9 cellular contexts compared by ENCODE assay signal in genomic region chr14:90060965-90061848, GRCh38. TPM values are rescaled to one million over a fixed set of nuclear protein-coding genes. Genes with fewer than 3 reads are reported as not detected.
DNase-seq lines count a peak whose midpoint lies in the region; ATAC-seq and TF ChIP-seq lines count a peak whose summit lies in the region.
"Had no signal": no experiment of that assay in that cellular context is flagged by ENCODE, and none has a peak within 500 bp of the region (broad histone marks: within the 10 kb centered on the region; RNA-seq: fewer than 3 reads in every experiment).

No MANE protein-coding gene starts in this region.

- DNase-seq in activated CD4-positive, alpha-beta memory T cell treated with anti-CD3 and anti-CD28 coated beads for 36 hours = peak; percentile 15
- DNase-seq in left ventricle myocardium inferior (no peak), skeletal muscle cell (ENCODE audit: low read depth) (no peak), middle frontal gyrus (ENCODE audit: extremely low spot score, low spot score) (no peak), C1 segment of cervical spinal cord (lab: John Stamatoyannopoulos, UW) (no peak)

- no peak for TF ChIP-seq CTCF in GM12875 (IDR thresholded peaks at IDR 0.05; ENCODE audit: borderline replicate concordance, insufficient read depth, low read depth, low read length)
- TF ChIP-seq CTCF in left ventricle myocardium inferior (IDR thresholded peaks at IDR 0.05; ENCODE audit: borderline replicate concordance) = no peak

- peaks cover 33% of the 10 kb centered on the region for H3K4me1 ChIP-seq in left ventricle myocardium inferior

- H3K36me3 ChIP-seq in left ventricle myocardium inferior = no peaks in the 10 kb centered on the region

- POLR2A ChIA-PET in activated CD4-positive, alpha-beta memory T cell treated with anti-CD3 and anti-CD28 coated beads for 36 hours (lab: Charles Lee) = interaction anchor here (1.3 kb wide), 1 partner anchor 105 kb away, joined by 4 read pairs; no protein-coding TSS in a partner anchor

- CTCF ChIA-PET in activated CD4-positive, alpha-beta memory T cell treated with anti-CD3 and anti-CD28 coated beads for 36 hours (lab: Charles Lee) = interaction anchor here (0.9 to 1.6 kb wide), 5 partner anchors 13 to 120 kb away, joined by 3 to 10 read pairs (median 4); partner anchors contain the start of gene TDP1

- H3K4me3 ChIP-seq in GM12875 (ENCODE audit: low read depth, low read length) (peak overlapping the region; percentile 40), left ventricle myocardium inferior (peak overlapping the region; percentile 70), skeletal muscle cell (ENCODE audit: low read depth, low read length) (peak overlapping the region; percentile 52)

- H3K9me3 ChIP-seq in left ventricle myocardium inferior (replicated peaks) = no peaks in the 10 kb centered on the region

- H3K27ac Mint-ChIP-seq in activated CD4-positive, alpha-beta memory T cell treated with anti-CD3 and anti-CD28 coated beads for 36 hours = no peak overlapping the region

- H3K4me3 Mint-ChIP-seq in activated CD4-positive, alpha-beta memory T cell treated with anti-CD3 and anti-CD28 coated beads for 36 hours = peak overlapping the region; percentile 69

- H3K9me3 Mint-ChIP-seq in activated CD4-positive, alpha-beta memory T cell treated with anti-CD3 and anti-CD28 coated beads for 36 hours = no peaks in the 10 kb centered on the region

- ATAC-seq in HG02642 (IDR thresholded peaks at IDR 0.05; ENCODE audit: poor library complexity, unreplicated experiment) (peak; percentile 27), HG03175 (IDR thresholded peaks at IDR 0.05; ENCODE audit: unreplicated experiment) (no peak)

- intact Hi-C loops in activated CD4-positive, alpha-beta memory T cell treated with anti-CD3 and anti-CD28 coated beads for 36 hours (cut with micrococcal nuclease) = loop anchor here (1.0 to 5.0 kb wide), 4 partner anchors 89 to 174 kb away; partner anchors contain the start of gene EFCAB11
- intact Hi-C loops in left ventricle myocardium inferior (cut with micrococcal nuclease) = no loop called here

- peaks cover 99% of the 10 kb centered on the region for H3K27me3 ChIP-seq in left ventricle myocardium inferior (ENCODE audit: low read depth)

- peak overlapping the region; percentile 16 for H3K27ac ChIP-seq in left ventricle myocardium inferior (replicated peaks)

- H3K27me3 Mint-ChIP-seq in activated CD4-positive, alpha-beta memory T cell treated with anti-CD3 and anti-CD28 coated beads for 36 hours = peaks cover 55% of the 10 kb centered on the region

- peaks cover 19% of the 10 kb centered on the region for H3K4me1 Mint-ChIP-seq in activated CD4-positive, alpha-beta memory T cell treated with anti-CD3 and anti-CD28 coated beads for 36 hours (ENCODE audit: low read depth)

- H3K36me3 Mint-ChIP-seq in activated CD4-positive, alpha-beta memory T cell treated with anti-CD3 and anti-CD28 coated beads for 36 hours = no peaks in the 10 kb centered on the region

RNA-seq across cellular contexts. Expression of gene KCNK13, which starts 0.6 kb away (rescaled TPM):
- not detected for total RNA-seq in activated CD4-positive, alpha-beta memory T cell treated with anti-CD3 and anti-CD28 coated beads for 36 hours
- total RNA-seq in left ventricle myocardium inferior = 1.9 TPM
- total RNA-seq: T-helper 1 cell treated with Interleukin-12 subunit alpha and Interleukin-12 subunit beta and Interleukin-4 antibody, amounts not matched to agents 30 ng/mL and 1 ng/mL, for 36 hours had no signal
